Comparison of ENCODE assay signal across 11 cellular contexts in genomic region chr7:127383123-127383835, GRCh38. TPM values are rescaled to one million over a fixed set of nuclear protein-coding genes. Genes with fewer than 3 reads are reported as not detected.
DNase-seq lines count a peak whose midpoint lies in the region; ATAC-seq and TF ChIP-seq lines count a peak whose summit lies in the region.
"Had no signal": no experiment of that assay in that cellular context is flagged by ENCODE, and none has a peak within 500 bp of the region (broad histone marks: within the 10 kb centered on the region; RNA-seq: fewer than 3 reads in every experiment).

No MANE protein-coding gene starts in this region.

- 0 out of 2 replicates have a peak, but pooled peaks have one; percentile 42 for ATAC-seq in Panc1

- H3K9me3 Mint-ChIP-seq in activated CD4-positive, alpha-beta memory T cell treated with anti-CD3 and anti-CD28 coated beads, Interleukin-2, amount 10 ng/mL, durations not matched to agents 7 days and 5 days, result no peaks in the 10 kb centered on the region

- DNase-seq in SIG-M5 treated with dmso at 0.1 percent for 504 hours (lab: John Stamatoyannopoulos, UW; ENCODE audit: unreplicated experiment), result peak; percentile 27
- no peak for DNase-seq in SIG-M5 (lab: John Stamatoyannopoulos, UW)
- peak; percentile 42 for DNase-seq in Panc1 (ENCODE audit: low read depth, low spot score)
- DNase-seq in epithelial cell of esophagus (ENCODE audit: low read depth), result peak; percentile 60
- DNase-seq in renal cortical epithelial cell (ENCODE audit: low read depth), result peak; percentile 40
- no peak for DNase-seq in activated gamma-delta T cell treated with Interleukin-2 at 50 U/mL for 16 hours
- DNase-seq in activated CD4-positive, alpha-beta memory T cell treated with anti-CD3 and anti-CD28 coated beads, Interleukin-2, amount 10 ng/mL, durations not matched to agents 7 days and 5 days, result no peak
- DNase-seq in 8988T, result no peak
- DNase-seq: NCI-H146, pancreas had no signal

- intact Hi-C loops in Panc1 (cut with micrococcal nuclease; ENCODE audit: unreplicated experiment), result no loop called here

- peaks cover 44% of the 10 kb centered on the region for H3K36me3 ChIP-seq in Panc1 (ENCODE audit: control insufficient read depth, insufficient read depth, low read length)
- H3K36me3 ChIP-seq: pancreas had no signal

- no peaks in the 10 kb centered on the region for H3K27me3 Mint-ChIP-seq in activated CD4-positive, alpha-beta memory T cell treated with anti-CD3 and anti-CD28 coated beads, Interleukin-2, amount 10 ng/mL, durations not matched to agents 7 days and 5 days

- H3K4me1 Mint-ChIP-seq in activated CD4-positive, alpha-beta memory T cell treated with anti-CD3 and anti-CD28 coated beads, Interleukin-2, amount 10 ng/mL, durations not matched to agents 7 days and 5 days, result peaks cover 53% of the 10 kb centered on the region

- CTCF ChIA-PET in Panc1 (lab: Charles Lee), result no interaction called here
- CTCF ChIA-PET in activated CD4-positive, alpha-beta memory T cell treated with anti-CD3 and anti-CD28 coated beads, Interleukin-2, amount 10 ng/mL, durations not matched to agents 7 days and 5 days (lab: Charles Lee), result interaction anchor here (0.9 kb wide), 1 partner anchor 36 kb away, joined by 3 read pairs; no protein-coding TSS in a partner anchor

- H3K4me3 ChIP-seq in Panc1 (ENCODE audit: low read depth in 2 of 2, low read length in 2 of 2) (no peak overlapping the region), epithelial cell of esophagus (ENCODE audit: low read length) (no peak overlapping the region)
- H3K4me3 ChIP-seq: pancreas had no signal

- no TSS peak for BruUV-seq in Panc1 (replicated peaks; lab: Mats Ljungman, UMichigan)

- in situ Hi-C loops in Panc1 (cut with HindIII; ENCODE audit: low pct_unique_long_range_greater_than_20kb, low sequenced_read_pairs), result no loop called here

- POLR2A ChIA-PET in Panc1 (lab: Charles Lee), result no interaction called here
- POLR2A ChIA-PET in activated CD4-positive, alpha-beta memory T cell treated with anti-CD3 and anti-CD28 coated beads, Interleukin-2, amount 10 ng/mL, durations not matched to agents 7 days and 5 days (lab: Charles Lee), result interaction anchor here (3.7 kb wide), 1 partner anchor 9 kb away, joined by 34 read pairs; the partner anchor contains the start of gene ZNF800

- no peak overlapping the region for H3K27ac ChIP-seq in Panc1 (ENCODE audit: low read length)
- H3K27ac ChIP-seq: 22Rv1, pancreas had no signal

- H3K27ac Mint-ChIP-seq in activated CD4-positive, alpha-beta memory T cell treated with anti-CD3 and anti-CD28 coated beads, Interleukin-2, amount 10 ng/mL, durations not matched to agents 7 days and 5 days, result no peak overlapping the region

- H3K9me3 ChIP-seq in Panc1 (ENCODE audit: control insufficient read depth, insufficient read depth, low read depth, low read length), result no peaks in the 10 kb centered on the region
- H3K9me3 ChIP-seq: pancreas had no signal

- no peak overlapping the region for H3K4me3 Mint-ChIP-seq in activated CD4-positive, alpha-beta memory T cell treated with anti-CD3 and anti-CD28 coated beads, Interleukin-2, amount 10 ng/mL, durations not matched to agents 7 days and 5 days

- no peaks in the 10 kb centered on the region for H3K4me1 ChIP-seq in Panc1 (ENCODE audit: control insufficient read depth, insufficient read depth, low read length)

- no peaks in the 10 kb centered on the region for H3K27me3 ChIP-seq in Panc1 (ENCODE audit: control insufficient read depth, insufficient read depth, low read length)
- H3K27me3 ChIP-seq: pancreas had no signal

- peaks cover 48% of the 10 kb centered on the region for H3K36me3 Mint-ChIP-seq in activated CD4-positive, alpha-beta memory T cell treated with anti-CD3 and anti-CD28 coated beads, Interleukin-2, amount 10 ng/mL, durations not matched to agents 7 days and 5 days (ENCODE audit: low read depth)

- TF ChIP-seq CTCF in Panc1 (IDR thresholded peaks at IDR 0.05) (no peak), epithelial cell of esophagus (IDR thresholded peaks at IDR 0.05; ENCODE audit: insufficient read depth, low read depth, low read length, missing control alignments) (no peak)

RNA-seq across cellular contexts. Expression of gene ZNF800, which starts 9.2 kb away (rescaled TPM):
- total RNA-seq in Panc1 (2021; ENCODE audit: unreplicated experiment), result 26.0 TPM
- 7.0 TPM for polyA plus RNA-seq in Panc1 (2012; ENCODE audit: insufficient read length)
- total RNA-seq in renal cortical epithelial cell, result 12.3 and 24.6 TPM in 2 replicates
- total RNA-seq in activated CD4-positive, alpha-beta memory T cell treated with anti-CD3 and anti-CD28 coated beads, Interleukin-2, amount 10 ng/mL, durations not matched to agents 7 days and 5 days, result 10 to 100 TPM; 37.2 to 38.0 TPM

Comparison
In these comparisons a context has a peak if more than half of its experiments do, and no peak if none do; other contexts are left out.
1. DNase-seq: peak in SIG-M5 treated with dmso at 0.1 percent for 504 hours (single experiment), Panc1 (single experiment), epithelial cell of esophagus (single experiment) and renal cortical epithelial cell (single experiment); none in SIG-M5 (single experiment), activated gamma-delta T cell treated with Interleukin-2 at 50 U/mL for 16 hours (single experiment), activated CD4-positive, alpha-beta memory T cell treated with anti-CD3 and anti-CD28 coated beads, Interleukin-2, amount 10 ng/mL, durations not matched to agents 7 days and 5 days (single experiment) and 8988T (single experiment).